15 cellular contexts compared by ENCODE assay signal in the genomic region with DNA sequence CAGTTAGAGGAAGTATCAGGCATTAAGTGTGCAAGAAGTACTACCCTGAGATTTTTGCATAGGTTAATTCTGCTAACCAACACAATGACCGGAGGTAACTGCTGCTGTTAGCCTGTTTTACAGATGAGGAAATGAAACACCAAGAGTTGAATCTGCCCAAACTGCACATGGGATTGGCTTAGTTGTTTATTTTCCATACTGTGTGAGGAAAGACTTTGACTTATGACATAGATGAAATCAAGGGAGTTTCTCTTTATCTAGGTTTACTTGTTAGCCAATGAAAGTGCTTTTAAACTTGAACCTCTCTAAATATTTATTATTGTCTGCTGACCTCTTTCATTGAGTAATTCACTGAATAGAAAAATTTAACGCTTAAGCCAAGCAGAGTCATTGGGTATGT. TPM values are rescaled to one million over a fixed set of nuclear protein-coding genes. Genes with fewer than 3 reads are reported as not detected.
DNase-seq lines count a peak whose midpoint lies in the region; ATAC-seq and TF ChIP-seq lines count a peak whose summit lies in the region.
"Had no signal": no experiment of that assay in that cellular context is flagged by ENCODE, and none has a peak within 500 bp of the region (broad histone marks: within the 10 kb centered on the region; RNA-seq: fewer than 3 reads in every experiment).

No MANE protein-coding gene starts in this region.

- H3K4me1 ChIP-seq in tibial nerve (no peaks in the 10 kb centered on the region), PC-3 (ENCODE audit: insufficient read depth, low read length) (no peaks in the 10 kb centered on the region)

- H3K36me3 ChIP-seq in tibial nerve (no peaks in the 10 kb centered on the region), PC-3 (ENCODE audit: low read depth, low read length) (no peaks in the 10 kb centered on the region)
- H3K36me3 ChIP-seq: pancreas had no signal

- TF ChIP-seq EP300 in tibial nerve (IDR thresholded peaks at IDR 0.05): no peak

- H4K20me1 ChIP-seq in PC-3 (ENCODE audit: low read length): no peaks in the 10 kb centered on the region

- H3K27ac ChIP-seq in tibial nerve (no peak overlapping the region), PC-3 (ENCODE audit: low read length) (no peak overlapping the region)
- H3K27ac ChIP-seq: epithelial cell of prostate, pancreas had no signal

- no peak overlapping the region for H3K4me3 ChIP-seq in tibial nerve
- H3K4me3 ChIP-seq in PC-3 (ENCODE audit: low read length): no peak overlapping the region
- H3K4me3 ChIP-seq: pancreas had no signal

- H3K27me3 ChIP-seq in tibial nerve: no peaks in the 10 kb centered on the region
- H3K27me3 ChIP-seq in PC-3 (ENCODE audit: low read length): no peaks in the 10 kb centered on the region
- H3K27me3 ChIP-seq: pancreas had no signal

- no peaks in the 10 kb centered on the region for H3K9me2 ChIP-seq in PC-3 (replicated peaks; ENCODE audit: low read length)

- intact Hi-C loops in PC-3 (cut with micrococcal nuclease): no loop called here
- intact Hi-C loops in posterior vena cava (cut with DNase I): no loop called here

- no peak overlapping the region for H2AFZ ChIP-seq in PC-3 (ENCODE audit: low read length)

- POLR2A ChIA-PET in PC-3 (lab: Charles Lee; ENCODE audit: unreplicated experiment): no interaction called here

- no peaks in the 10 kb centered on the region for H3K79me2 ChIP-seq in PC-3 (ENCODE audit: low read length)

- H3K4me2 ChIP-seq in PC-3 (ENCODE audit: low read length): no peak overlapping the region

- TF ChIP-seq CTCF in tibial nerve (IDR thresholded peaks at IDR 0.05) (no peak), PC-3 (conservative IDR thresholded peaks at IDR 0.05; ENCODE audit: low read depth, low read length) (no peak)

- ATAC-seq in GM18499 (IDR thresholded peaks at IDR 0.05; ENCODE audit: insufficient read depth, unreplicated experiment) (peak; percentile 47), GM19452 (IDR thresholded peaks at IDR 0.05; ENCODE audit: unreplicated experiment) (peak; percentile 61), HG03103 (IDR thresholded peaks at IDR 0.05; ENCODE audit: low read depth, unreplicated experiment) (peak; percentile 67), PC-3 (no peak)
- ATAC-seq: activated CD8-positive, alpha-beta memory T cell treated with anti-CD3 and anti-CD28 coated beads, Interleukin-2, amount 10 ng/mL, durations not matched to agents 7 days and 5 days had no signal

- H3K9me3 ChIP-seq in tibial nerve: no peaks in the 10 kb centered on the region
- H3K9me3 ChIP-seq in PC-3 (ENCODE audit: low read length): no peaks in the 10 kb centered on the region
- H3K9me3 ChIP-seq: pancreas had no signal

- CTCF ChIA-PET in PC-3 (lab: Charles Lee): no interaction called here

- 82 to 84% methylated on average over 2 of the region's 2 CpGs for WGBS in tibial nerve, 2 donors

- H3K9ac ChIP-seq in PC-3 (ENCODE audit: low read length): no peak overlapping the region

- H3F3A ChIP-seq in PC-3 (ENCODE audit: low read length, unreplicated experiment): no peaks in the 10 kb centered on the region

- DNase-seq in iris pigment epithelial cell (ENCODE audit: low read depth) (peak; percentile 36), tibial nerve (ENCODE audit: low spot score in 2 of 2) (no peak), PC-3 (no peak), posterior vena cava (ENCODE audit: low spot score) (no peak), DMS53 treated with DMSO at 0.1 percent for 48 hours (lab: John Stamatoyannopoulos, UW; ENCODE audit: unreplicated experiment) (no peak)
- DNase-seq: activated CD8-positive, alpha-beta memory T cell treated with anti-CD3 and anti-CD28 coated beads, Interleukin-2, amount 10 ng/mL, durations not matched to agents 7 days and 5 days; activated naive CD8-positive, alpha-beta T cell treated with anti-CD3 and anti-CD28 coated beads for 36 hours; EL; NCI-H526 treated with DMSO at 0.1 percent for 48 hours; pancreas; SHP77 had no signal

- BruUV-seq in PC-3 (replicated peaks; lab: Mats Ljungman, UMichigan): no TSS peak

- TF ChIP-seq POLR2A in tibial nerve (IDR thresholded peaks at IDR 0.05): no peak

RNA-seq across cellular contexts. Expression of gene GUCY1B1, which starts 10.3 kb away (rescaled TPM):
- total RNA-seq in tibial nerve: 10 to 100 TPM in 3 of 4 donors, 1 to 10 TPM in 1; 8.6 to 17.5 (median 12.3) TPM
- total RNA-seq in PC-3 (2014; rRNA removed): 3.1 and 4.4 TPM in 2 replicates
- total RNA-seq in posterior vena cava: 10 to 100 TPM; 21.1 to 26.8 TPM
